8 cellular contexts compared by ENCODE assay signal in the genomic region with DNA sequence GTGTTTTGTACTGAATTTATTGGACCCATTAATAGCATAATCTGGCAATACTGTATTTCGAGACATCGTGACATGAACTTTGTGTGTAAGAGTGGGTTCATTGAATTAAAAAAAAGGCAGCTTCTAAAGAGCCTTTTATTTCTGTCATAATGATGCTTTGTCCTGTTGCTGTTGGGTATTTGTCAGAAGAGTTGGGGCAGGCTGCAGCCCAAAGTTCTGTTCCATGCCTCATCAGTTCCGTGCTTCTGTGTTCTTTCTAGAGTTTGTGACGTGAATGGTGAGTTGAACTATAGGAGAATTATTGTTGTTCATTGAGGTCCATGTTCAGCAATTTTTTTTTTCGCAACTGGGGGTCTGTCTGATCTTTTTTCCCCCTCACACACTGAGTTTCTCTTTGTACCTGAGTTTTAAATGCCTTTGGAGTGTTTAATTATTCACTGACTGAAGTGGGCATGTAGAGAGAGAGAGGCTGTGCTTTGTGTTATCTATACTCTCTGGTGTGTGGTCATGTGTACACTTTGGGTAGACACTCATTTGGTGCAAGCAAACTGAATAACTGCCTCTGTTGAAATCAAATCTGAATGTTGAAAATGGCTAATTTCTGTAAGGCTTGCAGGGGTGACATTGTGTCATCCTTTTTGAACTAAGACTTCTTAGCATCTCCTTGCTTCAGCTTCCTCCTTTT.
DNase-seq lines count a peak whose midpoint lies in the region; ATAC-seq and TF ChIP-seq lines count a peak whose summit lies in the region.

No MANE protein-coding gene starts in this region.

- intact Hi-C loops in esophagus muscularis mucosa (cut with DNase I) = no loop called here

- H3K4me3 ChIP-seq in Peyer's patch (peak overlapping the region in 1 of 4 donors; percentile 14), esophagus muscularis mucosa (peak overlapping the region in 2 of 4 donors; percentile 13 to 28), rectal smooth muscle tissue (ENCODE audit: low read length) (peak overlapping the region; percentile 1), SJCRH30 (no peak overlapping the region)

- ATAC-seq in GM18867 (IDR thresholded peaks at IDR 0.05; ENCODE audit: unreplicated experiment) (peak; percentile 39), HG03378 (IDR thresholded peaks at IDR 0.05; ENCODE audit: unreplicated experiment) (no peak), HG03354 (IDR thresholded peaks at IDR 0.05; ENCODE audit: poor library complexity, severe bottlenecking, unreplicated experiment) (no peak)

- no peak for TF ChIP-seq EP300 in esophagus muscularis mucosa (IDR thresholded peaks at IDR 0.05)

- H3K4me1 ChIP-seq in Peyer's patch (peaks cover 0 to 58% (median 17%) of the 10 kb centered on the region in 4 donors), esophagus muscularis mucosa (peaks cover 76 to 91% (median 78%) of the 10 kb centered on the region in 4 donors), rectal smooth muscle tissue (ENCODE audit: control insufficient read depth, insufficient read depth, low read length) (peaks cover 4% of the 10 kb centered on the region), SJCRH30 (peaks cover 50% of the 10 kb centered on the region)

- TF ChIP-seq POLR2A in Peyer's patch (IDR thresholded peaks at IDR 0.05) = no peak
- no peak for TF ChIP-seq POLR2A in esophagus muscularis mucosa (IDR thresholded peaks at IDR 0.05; ENCODE audit: low read depth)

- no peaks in the 10 kb centered on the region for H3K27me3 ChIP-seq in Peyer's patch
- no peaks in the 10 kb centered on the region for H3K27me3 ChIP-seq in esophagus muscularis mucosa
- no peaks in the 10 kb centered on the region for H3K27me3 ChIP-seq in rectal smooth muscle tissue (ENCODE audit: control insufficient read depth, insufficient read depth, low read length)
- H3K27me3 ChIP-seq in SJCRH30 = no peaks in the 10 kb centered on the region

- DNase-seq in Peyer's patch (no peak), esophagus muscularis mucosa (ENCODE audit: extremely low spot score) (no peak), SJCRH30 (no peak)
- DNase-seq in stimulated activated CD4-positive, alpha-beta T cell treated with anti-CD3 and anti-CD28 coated beads, Interleukin-15, amount 100 ng/mL, for 24 hours = no peak

- no peaks in the 10 kb centered on the region for H3K36me3 ChIP-seq in Peyer's patch
- H3K36me3 ChIP-seq in esophagus muscularis mucosa = no peaks in the 10 kb centered on the region
- H3K36me3 ChIP-seq in rectal smooth muscle tissue (ENCODE audit: control insufficient read depth, insufficient read depth, low read length) = no peaks in the 10 kb centered on the region
- no peaks in the 10 kb centered on the region for H3K36me3 ChIP-seq in SJCRH30

- H3K9me3 ChIP-seq in Peyer's patch (no peaks in the 10 kb centered on the region), esophagus muscularis mucosa (no peaks in the 10 kb centered on the region), SJCRH30 (replicated peaks) (0 out of 2 replicates have a peak, but pooled peaks cover 3% of the 10 kb centered on the region)

- WGBS in esophagus muscularis mucosa = 61% methylated on average over 5 of the region's 5 CpGs

- H3K9ac ChIP-seq in rectal smooth muscle tissue (ENCODE audit: low read length) = no peak overlapping the region

- TF ChIP-seq CTCF in Peyer's patch (IDR thresholded peaks at IDR 0.05) (no peak), esophagus muscularis mucosa (IDR thresholded peaks at IDR 0.05) (no peak)

- H3K27ac ChIP-seq in Peyer's patch (peak overlapping the region; percentile 37 to 83 (median 68)), esophagus muscularis mucosa (replicated peaks in 1 of 4) (peak overlapping the region; percentile 50 to 64 (median 58)), rectal smooth muscle tissue (ENCODE audit: low read depth, low read length) (peak overlapping the region; percentile 53), SJCRH30 (no peak overlapping the region)
